In the genomic region with DNA sequence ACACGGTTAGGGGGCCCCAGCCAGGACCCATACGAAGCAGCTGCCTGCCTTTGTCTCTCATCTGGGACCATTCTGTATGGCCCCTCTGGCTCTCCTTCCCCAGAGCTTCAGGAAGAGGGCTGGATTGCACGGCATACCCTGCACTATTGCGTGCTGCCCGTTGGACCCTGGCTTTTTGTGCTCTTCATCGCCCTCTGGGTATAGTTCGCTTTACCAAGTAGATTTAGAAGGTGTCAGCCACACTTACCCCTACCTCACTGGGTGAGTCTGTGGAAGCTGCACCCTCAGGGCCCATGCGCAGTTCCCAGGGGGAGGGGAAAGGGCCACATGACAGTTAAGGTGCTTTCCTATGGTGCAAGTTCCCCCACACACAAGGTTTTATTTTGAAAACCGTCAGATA, we compare ENCODE assay signal across 11 cellular contexts. TPM values are rescaled to one million over a fixed set of nuclear protein-coding genes. Genes with fewer than 3 reads are reported as not detected.
DNase-seq lines count a peak whose midpoint lies in the region; ATAC-seq and TF ChIP-seq lines count a peak whose summit lies in the region.
"Had no signal": no experiment of that assay in that cellular context is flagged by ENCODE, and none has a peak within 500 bp of the region (broad histone marks: within the 10 kb centered on the region; RNA-seq: fewer than 3 reads in every experiment).

No MANE protein-coding gene starts in this region.

- H3K27me3 ChIP-seq in dorsolateral prefrontal cortex: no peaks in the 10 kb centered on the region
- H3K27me3 ChIP-seq: transverse colon had no signal

- ATAC-seq in HG02970 (IDR thresholded peaks at IDR 0.05; ENCODE audit: low FRiP score, unreplicated experiment) (no peak), GM19324 (IDR thresholded peaks at IDR 0.05; ENCODE audit: low FRiP score, unreplicated experiment) (no peak), GM21360 (IDR thresholded peaks at IDR 0.05; ENCODE audit: unreplicated experiment) (no peak)

- H3K4me3 ChIP-seq in dorsolateral prefrontal cortex: no peak overlapping the region
- no peak overlapping the region for H3K4me3 ChIP-seq in retinal pigment epithelial cell (ENCODE audit: low read length)
- H3K4me3 ChIP-seq: lung, transverse colon had no signal

- DNase-seq in SHP77 (lab: John Stamatoyannopoulos, UW) (peak; percentile 53 to 61), SHP77 treated with DMSO at 0.1 percent for 48 hours (lab: John Stamatoyannopoulos, UW) (no peak), NCI-H2227 (lab: John Stamatoyannopoulos, UW; ENCODE audit: unreplicated experiment) (peak; percentile 45), dorsolateral prefrontal cortex (no peak), retinal pigment epithelial cell (ENCODE audit: low read depth) (no peak)
- DNase-seq: AML-193, transverse colon had no signal

- intact Hi-C loops in dorsolateral prefrontal cortex (cut with DNase I): no loop called here

- H3K27ac ChIP-seq in dorsolateral prefrontal cortex: peak overlapping the region in 41 of 59 donors; percentile 3 to 80 (median 41)
- H3K27ac ChIP-seq: transverse colon had no signal

- TF ChIP-seq CTCF in dorsolateral prefrontal cortex (IDR thresholded peaks at IDR 0.05 in 54 of 56, conservative IDR thresholded peaks at IDR 0.05 in 2 of 56; ENCODE audit: low read depth in 1 of 56, partially characterized antibody in 56 of 56) (peak in 6 of 56 donors; percentile 6 to 31 (median 24)), retinal pigment epithelial cell (conservative IDR thresholded peaks at IDR 0.05; ENCODE audit: low read depth, low read length) (peak; percentile 32)

RNA-seq across cellular contexts. Expression of a gene that starts 7.2 kb away (rescaled TPM):
- 100 to 1,000 TPM in 17 of 120 experiments, 10 to 100 TPM in 103; 53.8 to 141 (median 77.6) TPM for total RNA-seq in dorsolateral prefrontal cortex

RNA-seq across cellular contexts. Expression of a gene that starts 39.2 kb away (rescaled TPM):
- total RNA-seq in dorsolateral prefrontal cortex: 1,000 to 10,000 TPM in 2 of 120 experiments, 100 to 1,000 TPM in 118; 225 to 1,268 (median 522) TPM

Comparison
In these comparisons a context has a peak if more than half of its experiments do, and no peak if none do; other contexts are left out.
1. DNase-seq: peak in SHP77 (2 of 2) and NCI-H2227 (single experiment); none in SHP77 treated with DMSO at 0.1 percent for 48 hours (single experiment), dorsolateral prefrontal cortex (0 of 10) and retinal pigment epithelial cell (single experiment).